18 cellular contexts compared by ENCODE assay signal in the genomic region with DNA sequence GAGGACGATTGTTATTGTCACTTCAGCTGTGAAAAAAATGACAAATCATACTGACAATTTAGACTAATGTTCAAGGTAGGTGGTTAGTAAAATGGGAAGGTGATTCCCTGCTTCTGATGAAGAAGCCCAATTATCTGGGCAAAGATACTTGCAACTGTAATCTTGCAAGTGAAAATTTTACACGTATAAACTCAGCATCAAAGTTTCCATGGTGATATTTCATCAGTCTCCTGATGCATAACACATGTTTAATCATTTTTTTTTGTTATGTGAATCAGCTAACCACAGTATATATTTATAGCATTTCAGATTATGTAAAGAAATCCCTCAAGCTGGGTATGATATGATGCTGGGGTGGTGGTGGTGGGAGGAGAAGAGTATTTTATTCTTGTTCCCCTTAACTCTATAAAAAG.
DNase-seq lines count a peak whose midpoint lies in the region; ATAC-seq and TF ChIP-seq lines count a peak whose summit lies in the region.
"Had no signal": no experiment of that assay in that cellular context is flagged by ENCODE, and none has a peak within 500 bp of the region (broad histone marks: within the 10 kb centered on the region; RNA-seq: fewer than 3 reads in every experiment).

No MANE protein-coding gene starts in this region.

- H3K27ac ChIP-seq in BLaER1 (no peak overlapping the region), caudate nucleus (ENCODE audit: low read depth, low read length) (peak overlapping the region; percentile 11)
- H3K27ac ChIP-seq: esophagus muscularis mucosa, left ventricle myocardium inferior, stomach, WERI-Rb-1 had no signal

- peaks cover 3 to 8% of the 10 kb centered on the region in 2 donors for H3K4me1 Mint-ChIP-seq in effector memory CD8-positive, alpha-beta T cell (ENCODE audit: low read depth in 2 of 2)

- peaks cover 31% of the 10 kb centered on the region for H3K4me1 ChIP-seq in BLaER1
- H3K4me1 ChIP-seq: esophagus muscularis mucosa, left ventricle myocardium inferior, stomach had no signal

- peaks cover 6 to 16% of the 10 kb centered on the region in 2 donors for H3K27me3 Mint-ChIP-seq in effector memory CD8-positive, alpha-beta T cell

- H3K9me3 Mint-ChIP-seq in effector memory CD8-positive, alpha-beta T cell, result peaks cover 0 to 4% of the 10 kb centered on the region in 2 donors

- H3K4me3 ChIP-seq in BLaER1 (no peak overlapping the region), GM12865 (ENCODE audit: low read depth, low read length) (no peak overlapping the region)
- H3K4me3 ChIP-seq: esophagus muscularis mucosa, left ventricle myocardium inferior, stomach had no signal

- H3K27me3 ChIP-seq in BLaER1, result no peaks in the 10 kb centered on the region
- H3K27me3 ChIP-seq: esophagus muscularis mucosa, stomach had no signal

- H4K20me1 ChIP-seq in BLaER1, result no peaks in the 10 kb centered on the region

- ATAC-seq in effector memory CD8-positive, alpha-beta T cell (replicated peaks), result no peak

- peak overlapping the region; percentile 60 for H3K4me2 ChIP-seq in BLaER1

- H3K36me3 Mint-ChIP-seq in effector memory CD8-positive, alpha-beta T cell (ENCODE audit: insufficient read depth), result no peaks in the 10 kb centered on the region

- no peak overlapping the region for H3K9ac ChIP-seq in BLaER1

- H3K4me3 Mint-ChIP-seq in effector memory CD8-positive, alpha-beta T cell, result no peak overlapping the region

- peak; percentile 62 for DNase-seq in GM12865 (ENCODE audit: low read depth)
- peak; percentile 29 for DNase-seq in OCI-M1 (lab: John Stamatoyannopoulos, UW)
- DNase-seq in caudate nucleus (lab: John Stamatoyannopoulos, UW), result peak in 3 of 61 donors; percentile 15 to 35 (median 22)
- DNase-seq in NCI-H446 (lab: John Stamatoyannopoulos, UW), result no peak
- no peak for DNase-seq in effector memory CD8-positive, alpha-beta T cell
- DNase-seq in effector CD8-positive, alpha-beta T cell (lab: John Stamatoyannopoulos, UW), result no peak
- no peak for DNase-seq in pons (ENCODE audit: low spot score)
- DNase-seq: activated CD8-positive, alpha-beta memory T cell treated with anti-CD3 and anti-CD28 coated beads, Interleukin-2, amount 50 U/mL, for 48 hours; dermis blood vessel endothelial cell; KBM-7; left ventricle myocardium inferior; NCI-H1436 treated with DMSO at 0.1 percent for 48 hours; NCI-H510A treated with DMSO at 0.1 percent for 48 hours; stomach; WERI-Rb-1 had no signal

- TF ChIP-seq CTCF in GM12865 (IDR thresholded peaks at IDR 0.05; ENCODE audit: insufficient read depth, low read depth, low read length, missing control alignments), result no peak

- no peak overlapping the region for H3K27ac Mint-ChIP-seq in effector memory CD8-positive, alpha-beta T cell
- H3K27ac Mint-ChIP-seq: progenitor cell of endocrine pancreas had no signal

- H3K9me3 ChIP-seq in BLaER1, result no peaks in the 10 kb centered on the region
- H3K9me3 ChIP-seq: esophagus muscularis mucosa, left ventricle myocardium inferior, stomach had no signal

- H3K36me3 ChIP-seq in BLaER1, result no peaks in the 10 kb centered on the region
- H3K36me3 ChIP-seq: esophagus muscularis mucosa, left ventricle myocardium inferior, stomach, WERI-Rb-1 had no signal

Comparison
In these comparisons a context has a peak if more than half of its experiments do, and no peak if none do; other contexts are left out.
1. DNase-seq: peak in GM12865 (single experiment) and OCI-M1 (single experiment); none in NCI-H446 (0 of 2), effector memory CD8-positive, alpha-beta T cell (0 of 3), effector CD8-positive, alpha-beta T cell (single experiment) and pons (single experiment).